1 cellular context compared by ENCODE assay signal in the genomic region with DNA sequence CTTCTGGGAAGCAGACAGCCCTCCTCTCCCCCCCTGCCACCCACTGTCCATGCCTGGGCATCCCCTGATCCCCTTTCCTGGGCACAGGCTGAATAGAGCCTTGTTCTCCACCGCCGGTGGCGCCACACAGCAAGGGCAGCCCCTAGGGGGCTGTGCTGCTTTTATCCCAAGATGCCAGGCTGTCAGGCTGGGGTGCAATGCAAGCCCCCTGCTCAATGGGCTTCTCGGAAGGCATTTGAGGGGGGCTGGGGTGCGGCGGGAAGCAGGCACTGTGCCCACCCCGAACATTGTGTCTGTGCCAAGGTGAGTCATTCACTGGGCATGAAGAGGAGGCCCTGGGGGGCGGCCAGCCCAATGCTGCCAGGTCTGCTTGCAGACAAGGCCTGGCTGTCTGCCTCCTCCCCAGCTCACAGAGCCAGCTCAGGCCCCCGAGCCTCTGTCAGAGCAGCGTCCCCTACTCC.
A peak's percentile ranks its signal among the peaks of the same experiment; 100 is the strongest.
TF ChIP-seq lines count a peak whose summit lies in the region.

No MANE protein-coding gene starts in this region.

TF ChIP-seq in HepG2, 621 proteins besides CTCF, POLR2A, EP300 and RAD21 (continued from another document):
- TF ChIP-seq, protein P1, sequence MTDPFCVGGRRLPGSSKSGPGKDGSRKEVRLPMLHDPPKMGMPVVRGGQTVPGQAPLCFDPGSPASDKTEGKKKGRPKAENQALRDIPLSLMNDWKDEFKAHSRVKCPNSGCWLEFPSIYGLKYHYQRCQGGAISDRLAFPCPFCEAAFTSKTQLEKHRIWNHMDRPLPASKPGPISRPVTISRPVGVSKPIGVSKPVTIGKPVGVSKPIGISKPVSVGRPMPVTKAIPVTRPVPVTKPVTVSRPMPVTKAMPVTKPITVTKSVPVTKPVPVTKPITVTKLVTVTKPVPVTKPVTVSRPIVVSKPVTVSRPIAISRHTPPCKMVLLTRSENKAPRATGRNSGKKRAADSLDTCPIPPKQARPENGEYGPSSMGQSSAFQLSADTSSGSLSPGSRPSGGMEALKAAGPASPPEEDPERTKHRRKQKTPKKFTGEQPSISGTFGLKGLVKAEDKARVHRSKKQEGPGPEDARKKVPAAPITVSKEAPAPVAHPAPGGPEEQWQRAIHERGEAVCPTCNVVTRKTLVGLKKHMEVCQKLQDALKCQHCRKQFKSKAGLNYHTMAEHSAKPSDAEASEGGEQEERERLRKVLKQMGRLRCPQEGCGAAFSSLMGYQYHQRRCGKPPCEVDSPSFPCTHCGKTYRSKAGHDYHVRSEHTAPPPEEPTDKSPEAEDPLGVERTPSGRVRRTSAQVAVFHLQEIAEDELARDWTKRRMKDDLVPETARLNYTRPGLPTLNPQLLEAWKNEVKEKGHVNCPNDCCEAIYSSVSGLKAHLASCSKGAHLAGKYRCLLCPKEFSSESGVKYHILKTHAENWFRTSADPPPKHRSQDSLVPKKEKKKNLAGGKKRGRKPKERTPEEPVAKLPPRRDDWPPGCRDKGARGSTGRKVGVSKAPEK (CRISPR knock-in tag; IDR thresholded peaks at IDR 0.05; ENCODE audit: borderline replicate concordance): no peak
- TF ChIP-seq, protein P2, sequence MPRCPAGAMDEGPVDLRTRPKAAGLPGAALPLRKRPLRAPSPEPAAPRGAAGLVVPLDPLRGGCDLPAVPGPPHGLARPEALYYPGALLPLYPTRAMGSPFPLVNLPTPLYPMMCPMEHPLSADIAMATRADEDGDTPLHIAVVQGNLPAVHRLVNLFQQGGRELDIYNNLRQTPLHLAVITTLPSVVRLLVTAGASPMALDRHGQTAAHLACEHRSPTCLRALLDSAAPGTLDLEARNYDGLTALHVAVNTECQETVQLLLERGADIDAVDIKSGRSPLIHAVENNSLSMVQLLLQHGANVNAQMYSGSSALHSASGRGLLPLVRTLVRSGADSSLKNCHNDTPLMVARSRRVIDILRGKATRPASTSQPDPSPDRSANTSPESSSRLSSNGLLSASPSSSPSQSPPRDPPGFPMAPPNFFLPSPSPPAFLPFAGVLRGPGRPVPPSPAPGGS (CRISPR knock-in tag; IDR thresholded peaks at IDR 0.05): 0 out of 2 replicates have a peak, but pooled peaks have one; percentile 9
- TF ChIP-seq ZKSCAN8 (CRISPR knock-in tag; IDR thresholded peaks at IDR 0.05; ENCODE audit: borderline replicate concordance) (no peak), NFAT5 (CRISPR knock-in tag; IDR thresholded peaks at IDR 0.05) (no peak), ZNF557 (CRISPR knock-in tag; IDR thresholded peaks at IDR 0.05) (no peak), TBL1XR1 (IDR thresholded peaks at IDR 0.05; ENCODE audit: borderline replicate concordance, low read length, partially characterized antibody) (no peak), ZNF503 (CRISPR knock-in tag; IDR thresholded peaks at IDR 0.05) (no peak), ZNF768 (CRISPR knock-in tag; IDR thresholded peaks at IDR 0.05) (peak; percentile 72; the same call in 1 of the 2 replicates), SALL2 (CRISPR knock-in tag; IDR thresholded peaks at IDR 0.05) (no peak), ZNF263 (CRISPR knock-in tag; IDR thresholded peaks at IDR 0.05) (no peak), ZBTB7A (CRISPR knock-in tag; IDR thresholded peaks at IDR 0.05) (0 out of 2 replicates have a peak, but pooled peaks have one; percentile 18)
- TF ChIP-seq, protein P3, sequence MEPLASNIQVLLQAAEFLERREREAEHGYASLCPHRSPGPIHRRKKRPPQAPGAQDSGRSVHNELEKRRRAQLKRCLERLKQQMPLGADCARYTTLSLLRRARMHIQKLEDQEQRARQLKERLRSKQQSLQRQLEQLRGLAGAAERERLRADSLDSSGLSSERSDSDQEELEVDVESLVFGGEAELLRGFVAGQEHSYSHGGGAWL (CRISPR knock-in tag; IDR thresholded peaks at IDR 0.05): no peak
TF ChIP-seq in HepG2: peak in this region for 16.
